8 cellular contexts compared by ENCODE assay signal in the genomic region with DNA sequence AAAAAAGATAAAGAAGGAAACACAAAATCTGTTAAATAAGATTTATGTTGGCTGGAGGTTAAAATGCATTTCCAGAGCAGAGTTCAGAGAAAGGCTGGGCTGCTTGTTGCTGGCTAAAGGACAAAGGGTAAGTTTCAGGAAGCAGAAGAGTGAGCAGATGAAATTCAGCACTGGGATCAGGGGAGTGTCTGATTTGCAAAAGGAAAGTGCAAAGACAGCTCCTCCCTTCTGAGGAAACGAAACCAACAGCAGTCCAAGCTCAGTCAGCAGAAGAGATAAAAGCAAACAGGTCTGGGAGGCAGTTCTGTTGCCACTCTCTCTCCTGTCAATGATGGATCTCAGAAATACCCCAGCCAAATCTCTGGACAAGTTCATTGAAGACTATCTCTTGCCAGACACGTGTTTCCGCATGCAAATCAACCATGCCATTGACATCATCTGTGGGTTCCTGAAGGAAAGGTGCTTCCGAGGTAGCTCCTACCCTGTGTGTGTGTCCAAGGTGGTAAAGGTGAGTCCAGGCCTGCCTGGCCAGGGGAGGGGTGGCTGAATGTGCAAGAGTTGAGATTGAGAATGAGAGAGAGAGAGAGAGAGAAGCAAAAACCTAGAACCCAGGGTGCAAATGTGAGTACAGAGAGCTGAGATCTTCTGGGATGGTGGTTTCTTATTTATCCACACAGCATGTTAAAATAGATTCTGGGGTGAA. TPM values are rescaled to one million over a fixed set of nuclear protein-coding genes. Genes with fewer than 3 reads are reported as not detected.
DNase-seq lines count a peak whose midpoint lies in the region; ATAC-seq and TF ChIP-seq lines count a peak whose summit lies in the region.

Gene OAS1, plus strand, starts transcription at position 251 of the 703 bp plus-strand sequence. Its CDS starts 78 bp downstream, at position 329.

- H2AFZ ChIP-seq in PC-9: peak within 1 kb of the TSS; percentile 33; the same call in 1 of the 2 replicates

- H3K4me2 ChIP-seq in PC-9: peak within 1 kb of the TSS; percentile 71

- H3F3A ChIP-seq in PC-9 (ENCODE audit: insufficient read depth, low read depth): no peaks in the 10 kb centered on the region; the same call in 1 of the 2 replicates

- peak within 1 kb of the TSS; percentile 58 for H3K27ac ChIP-seq in PC-9

- TF ChIP-seq CTCF in PC-9 (conservative IDR thresholded peaks at IDR 0.05) (no peak), MCF 10A (IDR thresholded peaks at IDR 0.05; ENCODE audit: unreplicated experiment) (no peak)

- no peaks in the 10 kb centered on the region for H3K27me3 ChIP-seq in PC-9 (ENCODE audit: insufficient read depth, low read depth)

- peak within 1 kb of the TSS; percentile 48 for H3K4me3 ChIP-seq in PC-9

- POLR2A ChIA-PET in PC-9 (lab: Charles Lee; ENCODE audit: unreplicated experiment): interaction anchor here (0.6 to 0.7 kb wide), 2 partner anchors 19 to 43 kb away, joined by 5 to 7 read pairs; no protein-coding TSS in a partner anchor
- POLR2A ChIA-PET in MCF 10A (lab: Yijun Ruan, JAX): interaction anchor here (1.0 to 6.1 kb wide), 7 partner anchors 9 to 315 kb away, joined by 3 to 74 read pairs (median 3); partner anchors contain the start of gene OAS3

- H3K9me2 ChIP-seq in PC-9 (ENCODE audit: insufficient read depth): no peaks in the 10 kb centered on the region

- H3K36me3 Mint-ChIP-seq in MCF 10A (ENCODE audit: insufficient read depth, unreplicated experiment): no peaks in the 10 kb centered on the region
- peaks cover 24 to 27% of the 10 kb centered on the region in 2 donors for H3K36me3 Mint-ChIP-seq in stimulated activated naive B cell treated with anti-CD40 and anti-IgM and Interleukin-4, amounts not matched to agents 10 μg/mL and 1 μg/mL and 100 μg/mL, for 72 hours

- H3K27ac Mint-ChIP-seq in MCF 10A (ENCODE audit: low read depth, unreplicated experiment): peak within 1 kb of the TSS; percentile 72
- peak within 1 kb of the TSS; percentile 89 for H3K27ac Mint-ChIP-seq in stimulated activated naive B cell treated with anti-CD40 and anti-IgM and Interleukin-4, amounts not matched to agents 10 μg/mL and 1 μg/mL and 100 μg/mL, for 72 hours

- BruUV-seq in PC-9 (replicated peaks; lab: Mats Ljungman, UMichigan): TSS peak; percentile 68
- no TSS peak for BruUV-seq in MCF 10A (replicated peaks; lab: Mats Ljungman, UMichigan)

- no peaks in the 10 kb centered on the region for H4K20me1 ChIP-seq in PC-9 (ENCODE audit: insufficient read depth)

- H3K36me3 ChIP-seq in PC-9 (ENCODE audit: low read depth): no peaks in the 10 kb centered on the region

- ATAC-seq in GM19324 (IDR thresholded peaks at IDR 0.05; ENCODE audit: low FRiP score, unreplicated experiment) (peak; percentile 66), HG03378 (IDR thresholded peaks at IDR 0.05; ENCODE audit: unreplicated experiment) (peak; percentile 68)
- ATAC-seq in stimulated activated naive B cell treated with anti-CD40 and anti-IgM and Interleukin-4, amounts not matched to agents 10 μg/mL and 1 μg/mL and 100 μg/mL, for 72 hours (replicated peaks): peak; percentile 80 to 82

- H3K4me1 Mint-ChIP-seq in MCF 10A (ENCODE audit: insufficient read depth, unreplicated experiment): peaks cover 44% of the 10 kb centered on the region
- H3K4me1 Mint-ChIP-seq in stimulated activated naive B cell treated with anti-CD40 and anti-IgM and Interleukin-4, amounts not matched to agents 10 μg/mL and 1 μg/mL and 100 μg/mL, for 72 hours: peaks cover 50 to 78% of the 10 kb centered on the region in 2 donors

- H3K27me3 Mint-ChIP-seq in MCF 10A (ENCODE audit: insufficient read depth, unreplicated experiment): no peaks in the 10 kb centered on the region
- no peaks in the 10 kb centered on the region for H3K27me3 Mint-ChIP-seq in stimulated activated naive B cell treated with anti-CD40 and anti-IgM and Interleukin-4, amounts not matched to agents 10 μg/mL and 1 μg/mL and 100 μg/mL, for 72 hours

- intact Hi-C loops in PC-9 (cut with micrococcal nuclease; ENCODE audit: unreplicated experiment): loop anchor here (10.0 kb wide), 2 partner anchors 88 to 248 kb away; no protein-coding TSS in a partner anchor
- intact Hi-C loops in MCF 10A (cut with micrococcal nuclease): loop anchor here (10.0 kb wide), 1 partner anchor 248 kb away; no protein-coding TSS in a partner anchor

- peak within 1 kb of the TSS; percentile 73 for H3K4me3 Mint-ChIP-seq in MCF 10A (ENCODE audit: unreplicated experiment)
- H3K4me3 Mint-ChIP-seq in stimulated activated naive B cell treated with anti-CD40 and anti-IgM and Interleukin-4, amounts not matched to agents 10 μg/mL and 1 μg/mL and 100 μg/mL, for 72 hours: peak within 1 kb of the TSS; percentile 88

- no peaks in the 10 kb centered on the region for H3K9me3 ChIP-seq in PC-9 (ENCODE audit: insufficient read depth, low read depth)

- CTCF ChIA-PET in PC-9 (lab: Charles Lee): interaction anchor here (0.7 kb wide), 2 partner anchors 11 to 31 kb away, joined by 3 read pairs; partner anchors contain the start of gene OAS3
- CTCF ChIA-PET in MCF 10A (lab: Yijun Ruan, JAX): interaction anchor here (0.7 to 2.9 kb wide), 6 partner anchors 12 to 267 kb away, joined by 3 to 8 read pairs (median 6); partner anchors contain the start of gene OAS3

- DNase-seq in DMS153 (lab: John Stamatoyannopoulos, UW): peak; percentile 66
- DNase-seq in PC-9: peak; percentile 43 to 73
- DNase-seq in MCF 10A (ENCODE audit: unreplicated experiment): peak; percentile 74
- DNase-seq in kidney tubule cell (ENCODE audit: low spot score): peak; percentile 78
- DNase-seq in stimulated activated naive B cell treated with anti-CD40 and anti-IgM and Interleukin-4, amounts not matched to agents 10 μg/mL and 1 μg/mL and 100 μg/mL, for 72 hours: peak; percentile 43
- DNase-seq in SKM-1 treated with dmso at 0.1 percent for 144 hours (lab: John Stamatoyannopoulos, UW; ENCODE audit: unreplicated experiment): no peak

- peaks cover 18% of the 10 kb centered on the region for H3K4me1 ChIP-seq in PC-9 (replicated peaks; ENCODE audit: insufficient read depth)

- H3K79me2 ChIP-seq in PC-9 (ENCODE audit: low read depth): no peaks in the 10 kb centered on the region

- H3K9me3 Mint-ChIP-seq in MCF 10A (ENCODE audit: unreplicated experiment): peaks cover 6% of the 10 kb centered on the region
- H3K9me3 Mint-ChIP-seq in stimulated activated naive B cell treated with anti-CD40 and anti-IgM and Interleukin-4, amounts not matched to agents 10 μg/mL and 1 μg/mL and 100 μg/mL, for 72 hours: no peaks in the 10 kb centered on the region

RNA-seq across cellular contexts. Expression of gene OAS1, which starts in this region (rescaled TPM):
- total RNA-seq in PC-9 (2021): 13.4 and 18.8 TPM in 2 replicates
- total RNA-seq in MCF 10A (2022): 1.3 and 1.5 TPM in 2 replicates
